In genomic region chr17:44348988-44349364, GRCh38 we compare ENCODE assay signal across 28 cellular contexts. TPM values are rescaled to one million over a fixed set of nuclear protein-coding genes. Genes with fewer than 3 reads are reported as not detected.
DNase-seq lines count a peak whose midpoint lies in the region; ATAC-seq, FAIRE-seq and TF ChIP-seq lines count a peak whose summit lies in the region.
"Had no signal": no experiment of that assay in that cellular context is flagged by ENCODE, and none has a peak within 500 bp of the region (broad histone marks: within the 10 kb centered on the region; RNA-seq: fewer than 3 reads in every experiment).

No MANE protein-coding gene starts in this region.

- H3K27ac ChIP-seq in BLaER1 (peak overlapping the region; percentile 62), GM12878 (ENCODE audit: control insufficient read depth, insufficient read depth) (peak overlapping the region; percentile 92)
- H3K27ac ChIP-seq: A549, adrenal gland, body of pancreas, lower lobe of right lung, neural progenitor cell, PC-9, psoas muscle, sigmoid colon, vagina had no signal

- H3K9me3 Mint-ChIP-seq in neural crest cell, result no peaks in the 10 kb centered on the region
- no peaks in the 10 kb centered on the region for H3K9me3 Mint-ChIP-seq in activated CD4-positive, alpha-beta memory T cell treated with anti-CD3 and anti-CD28 coated beads, Interleukin-2, amount 10 ng/mL, durations not matched to agents 7 days and 5 days
- H3K9me3 Mint-ChIP-seq: activated T-cell treated with anti-CD3 and anti-CD28 coated beads, Interleukin-2, amount 50 U/mL, for 72 hours; neural progenitor cell; stimulated activated naive CD8-positive, alpha-beta T cell treated with anti-CD3 and anti-CD28 coated beads, Interleukin-15, Interleukin-2, amounts not matched to agents 100 ng/mL and 50 ng/mL, for 24 hours had no signal

- TF ChIP-seq RAD21 in GM12878 (IDR thresholded peaks at IDR 0.05; ENCODE audit: insufficient read depth, low read depth, low read length), result no peak

- peak; percentile 21 for DNase-seq in H7
- DNase-seq in GM12878 (ENCODE audit: low read depth, low spot score), result no peak
- no peak for DNase-seq in neural crest cell (ENCODE audit: low read depth, low spot score)
- DNase-seq in NCI-H128 (lab: John Stamatoyannopoulos, UW; ENCODE audit: unreplicated experiment), result no peak
- no peak for DNase-seq in activated CD4-positive, alpha-beta memory T cell treated with anti-CD3 and anti-CD28 coated beads, Interleukin-2, amount 10 ng/mL, durations not matched to agents 7 days and 5 days
- DNase-seq in stimulated activated CD4-positive, alpha-beta T cell treated with anti-CD3 and anti-CD28 coated beads, Interleukin-4, amount 100 ng/mL, for 4 hours, result no peak
- DNase-seq: activated naive CD4-positive, alpha-beta T cell; activated T-cell treated with anti-CD3 and anti-CD28 coated beads, Interleukin-2, amount 50 U/mL, for 72 hours; adrenal gland; body of pancreas; cerebellar nuclear complex; DMS153; heart right ventricle; lower lobe of right lung; NCI-H2171; NCI-H524; PC-9; psoas muscle; SIG-M5; sigmoid colon; stimulated activated CD4-positive, alpha-beta T cell treated with anti-CD3 and anti-CD28 coated beads, Interleukin-15, amount 100 ng/mL, for 24 hours had no signal

- H3K4me3 ChIP-seq in BLaER1 (no peak overlapping the region), H7 (ENCODE audit: insufficient read depth, low read depth, low read length) (no peak overlapping the region), GM12878 (peak overlapping the region; percentile 37; the same call in 1 of the 2 replicates)
- H3K4me3 ChIP-seq: A549, adrenal gland, body of pancreas, heart right ventricle, neural progenitor cell, PC-9, psoas muscle, sigmoid colon, vagina had no signal

- no TSS peak for BruUV-seq in GM12878 (replicated peaks; lab: Mats Ljungman, UMichigan)

- POLR2A ChIA-PET in GM12878 (lab: Charles Lee), result interaction anchor here (0.5 to 1.2 kb wide), 3 partner anchors 8 to 208 kb away, joined by 3 read pairs; no protein-coding TSS in a partner anchor
- POLR2A ChIA-PET in activated CD4-positive, alpha-beta memory T cell treated with anti-CD3 and anti-CD28 coated beads, Interleukin-2, amount 10 ng/mL, durations not matched to agents 7 days and 5 days (lab: Charles Lee), result interaction anchor here (0.7 to 1.2 kb wide), 2 partner anchors 16 to 149 kb away, joined by 4 to 5 read pairs; partner anchors contain the start of gene ATXN7L3

- intact Hi-C loops in GM12878 (cut with micrococcal nuclease; ENCODE audit: unreplicated experiment), result loop anchor here (2.0 to 5.0 kb wide), 2 partner anchors 130 to 147 kb away; partner anchors contain the start of gene UBTF

- peak overlapping the region; percentile 92 for H3K4me2 ChIP-seq in BLaER1
- H3K4me2 ChIP-seq in GM12878 (ENCODE audit: control insufficient read depth, insufficient read depth), result peak overlapping the region; percentile 97
- H3K4me2 ChIP-seq: A549, neural progenitor cell, PC-9 had no signal

- RAD21 ChIA-PET in GM12878 (lab: Charles Lee; ENCODE audit: unreplicated experiment), result interaction anchor here (2.6 kb wide), 1 partner anchor 24 kb away, joined by 8 read pairs; the partner anchor contains the start of gene SLC25A39

- H3K27me3 ChIP-seq in BLaER1 (peaks cover 20% of the 10 kb centered on the region), H7 (ENCODE audit: control insufficient read depth, insufficient read depth, low read length) (peaks cover 4% of the 10 kb centered on the region; the same call in 1 of the 2 replicates), GM12878 (replicated peaks in 1 of 2; ENCODE audit: control insufficient read depth in 2 of 2, insufficient read depth in 2 of 2, low read length in 1 of 2) (no peaks in the 10 kb centered on the region; a peak in 1 of 4 replicates)
- H3K27me3 ChIP-seq: adrenal gland, body of pancreas, heart right ventricle, sigmoid colon, vagina had no signal

- no peak for TF ChIP-seq EP300 in GM12878 (IDR thresholded peaks at IDR 0.05; ENCODE audit: borderline replicate concordance in 1 of 2, control insufficient read depth in 1 of 2, low read depth in 2 of 2, low read length in 2 of 2)

- 57% methylated on average over 6 of the region's 6 CpGs for WGBS in GM12878 (ENCODE audit: insufficient coverage, insufficient replicate concordance, low lambda C conversion rate, missing lambda C conversion rate)

- H3K36me3 ChIP-seq in BLaER1, result peaks cover 42% of the 10 kb centered on the region
- H3K36me3 ChIP-seq in H7 (replicated peaks; ENCODE audit: control insufficient read depth, insufficient read depth, low read length), result peaks cover 2% of the 10 kb centered on the region
- H3K36me3 ChIP-seq in GM12878 (ENCODE audit: control insufficient read depth in 2 of 2, insufficient read depth in 2 of 2, low read length in 1 of 2), result peaks cover 18 to 20% of the 10 kb centered on the region in 2 experiments; a peak in 3 of 4 replicates
- H3K36me3 ChIP-seq: neural progenitor cell had no signal

- H3K9me3 ChIP-seq in BLaER1 (no peaks in the 10 kb centered on the region), GM12878 (replicated peaks; ENCODE audit: control insufficient read depth, insufficient read depth, low read length) (no peaks in the 10 kb centered on the region)
- H3K9me3 ChIP-seq: A549, adrenal gland, body of pancreas, heart right ventricle, lower lobe of right lung, psoas muscle, sigmoid colon, vagina had no signal

- H3K9ac ChIP-seq in BLaER1 (no peak overlapping the region), GM12878 (ENCODE audit: control insufficient read depth, insufficient read depth, low read length) (peak overlapping the region; percentile 46)
- H3K9ac ChIP-seq: neural progenitor cell had no signal

- peaks cover 20% of the 10 kb centered on the region for H3K4me1 Mint-ChIP-seq in neural crest cell
- H3K4me1 Mint-ChIP-seq in activated CD4-positive, alpha-beta memory T cell treated with anti-CD3 and anti-CD28 coated beads, Interleukin-2, amount 10 ng/mL, durations not matched to agents 7 days and 5 days, result peaks cover 33% of the 10 kb centered on the region

- no peak overlapping the region for H2AFZ ChIP-seq in GM12878 (ENCODE audit: control insufficient read depth, low read depth, low read length)
- H2AFZ ChIP-seq: neural progenitor cell, PC-9 had no signal

- CTCF ChIA-PET in GM12878 (lab: Yijun Ruan, JAX), result interaction anchor here (1.1 to 12.5 kb wide), 8 partner anchors 9 to 439 kb away, joined by 3 to 154 read pairs (median 10); no protein-coding TSS in a partner anchor
- CTCF ChIA-PET in activated CD4-positive, alpha-beta memory T cell treated with anti-CD3 and anti-CD28 coated beads, Interleukin-2, amount 10 ng/mL, durations not matched to agents 7 days and 5 days (lab: Charles Lee), result interaction anchor here (2.4 to 2.9 kb wide), 2 partner anchors 9 to 139 kb away, joined by 6 to 9 read pairs; no protein-coding TSS in a partner anchor

- no peak overlapping the region for H3K27ac Mint-ChIP-seq in neural crest cell (ENCODE audit: unreplicated experiment)
- no peak overlapping the region for H3K27ac Mint-ChIP-seq in activated CD4-positive, alpha-beta memory T cell treated with anti-CD3 and anti-CD28 coated beads, Interleukin-2, amount 10 ng/mL, durations not matched to agents 7 days and 5 days
- H3K27ac Mint-ChIP-seq: activated T-cell treated with anti-CD3 and anti-CD28 coated beads, Interleukin-2, amount 50 U/mL, for 72 hours; neural progenitor cell had no signal

- peak; percentile 52 for FAIRE-seq in GM12878 (lab: Jason Lieb, UNC)
- FAIRE-seq: A549, endothelial cell of umbilical vein had no signal

- SMC1A ChIA-PET in GM12878 (lab: Charles Lee; ENCODE audit: uncharacterized antibody, unreplicated experiment), result interaction anchor here (1.7 to 2.5 kb wide), 5 partner anchors 19 to 174 kb away, joined by 4 to 10 read pairs (median 6); no protein-coding TSS in a partner anchor

- peak overlapping the region; percentile 29 for H3K4me3 Mint-ChIP-seq in neural crest cell
- no peak overlapping the region for H3K4me3 Mint-ChIP-seq in activated CD4-positive, alpha-beta memory T cell treated with anti-CD3 and anti-CD28 coated beads, Interleukin-2, amount 10 ng/mL, durations not matched to agents 7 days and 5 days
- H3K4me3 Mint-ChIP-seq: activated T-cell treated with anti-CD3 and anti-CD28 coated beads, Interleukin-2, amount 50 U/mL, for 72 hours; neural progenitor cell; stimulated activated naive CD8-positive, alpha-beta T cell treated with anti-CD3 and anti-CD28 coated beads, Interleukin-15, Interleukin-2, amounts not matched to agents 100 ng/mL and 50 ng/mL, for 24 hours had no signal

- H4K20me1 ChIP-seq in BLaER1 (peaks cover 64% of the 10 kb centered on the region), GM12878 (ENCODE audit: control insufficient read depth, insufficient read depth) (no peaks in the 10 kb centered on the region)

- H3K27me3 Mint-ChIP-seq in neural crest cell (ENCODE audit: low read depth), result peaks cover 11% of the 10 kb centered on the region
- H3K27me3 Mint-ChIP-seq in activated CD4-positive, alpha-beta memory T cell treated with anti-CD3 and anti-CD28 coated beads, Interleukin-2, amount 10 ng/mL, durations not matched to agents 7 days and 5 days, result peaks cover 5% of the 10 kb centered on the region
- H3K27me3 Mint-ChIP-seq: stimulated activated naive CD8-positive, alpha-beta T cell treated with anti-CD3 and anti-CD28 coated beads, Interleukin-15, Interleukin-2, amounts not matched to agents 100 ng/mL and 50 ng/mL, for 24 hours had no signal

- in situ Hi-C loops in GM12878 (cut with MboI), result no loop called here

- peak; percentile 20; the same call in 1 of the 2 replicates for TF ChIP-seq POLR2A in GM12878 (IDR thresholded peaks at IDR 0.05; ENCODE audit: low read depth, low read length)

- ATAC-seq in GM12878 (no peak), HG02973 (IDR thresholded peaks at IDR 0.05; ENCODE audit: unreplicated experiment) (no peak)
- ATAC-seq: A549; activated T-cell treated with anti-CD3 and anti-CD28 coated beads, Interleukin-2, amount 50 U/mL, for 72 hours; body of pancreas; heart right ventricle; lower lobe of right lung; psoas muscle had no signal

- peaks cover 3% of the 10 kb centered on the region for H3K36me3 Mint-ChIP-seq in neural crest cell (ENCODE audit: low read depth)
- H3K36me3 Mint-ChIP-seq in activated CD4-positive, alpha-beta memory T cell treated with anti-CD3 and anti-CD28 coated beads, Interleukin-2, amount 10 ng/mL, durations not matched to agents 7 days and 5 days (ENCODE audit: low read depth), result peaks cover 13% of the 10 kb centered on the region

- peaks cover 34% of the 10 kb centered on the region for H3K79me2 ChIP-seq in GM12878 (ENCODE audit: control insufficient read depth, insufficient read depth, low read length)

- TF ChIP-seq CTCF in GM12878 (IDR thresholded peaks at IDR 0.05 in 2 of 3, conservative IDR thresholded peaks at IDR 0.05 in 1 of 3; ENCODE audit: control insufficient read depth in 2 of 3, extremely low read depth in 1 of 3, insufficient read depth in 1 of 3, low read depth in 3 of 3, low read length in 3 of 3) (no peak; a peak in 1 of 6 replicates), neural crest cell (conservative IDR thresholded peaks at IDR 0.05) (no peak)

- peaks cover 56% of the 10 kb centered on the region for H3K4me1 ChIP-seq in BLaER1
- H3K4me1 ChIP-seq in GM12878 (ENCODE audit: control insufficient read depth, insufficient read depth, low read length), result peaks cover 44% of the 10 kb centered on the region
- H3K4me1 ChIP-seq: neural progenitor cell had no signal

RNA-seq across cellular contexts. Expression of gene GRN, which starts 3.9 kb away (rescaled TPM):
- 122 and 161 TPM in 2 replicates for total RNA-seq in H7 (2014; rRNA removed; shearing (Covaris generic))
- total RNA-seq in GM12878 (2013; cell fraction: nucleolus; rRNA removed), result 191 and 195 TPM in 2 replicates
- total RNA-seq in GM12878 (2014; rRNA removed) (275 and 367 TPM in 2 replicates), GM12878 (2014; rRNA removed; fragmentation: Illumina TruSeq; extraction: Trizol) (64.5 and 85.4 TPM in 2 replicates), GM12878 (2021) (361 and 389 TPM in 2 replicates), neural crest cell (59.7 and 70.0 TPM in 2 replicates)
- 195 TPM for polyA plus RNA-seq in GM12878 (2011; ENCODE audit: low read depth)
- polyA plus RNA-seq in GM12878 (2011; rRNA removed) (10.5 and 58.2 TPM in 2 replicates), GM12878 (2014; fragmentation: Illumina TruSeq; extraction: Trizol) (30.9 and 120 TPM in 2 replicates), GM12878 (2014; fragmentation: Nextera tagmentation; extraction: Ambion mirVana) (10 to 100 TPM; 22.3 to 33.2 TPM), GM12878 (2014; rRNA removed) (158 and 192 TPM in 2 replicates), GM12878 (2016; fragmentation: Nextera tagmentation; extraction: Ambion mirVana) (100 to 1,000 TPM; 351 to 363 TPM)
- polyA plus RNA-seq in GM12878 (2011; cell fraction: cytosol; rRNA removed), result 78.4 and 102 TPM in 2 replicates
- polyA plus RNA-seq in GM12878 (2011; cell fraction: nucleus; rRNA removed), result 485 and 500 TPM in 2 replicates
- 241 and 346 TPM in 2 replicates for polyA plus RNA-seq in GM12878 (2012)
- polyA minus RNA-seq in GM12878 (2011; rRNA and poly(A)+ RNA removed), result 55.3 and 92.2 TPM in 2 replicates
- 92.2 and 92.5 TPM in 2 replicates for polyA minus RNA-seq in GM12878 (2011; cell fraction: cytosol; rRNA and poly(A)+ RNA removed)
- 83.1 and 106 TPM in 2 replicates for polyA minus RNA-seq in GM12878 (2011; cell fraction: nucleus; rRNA and poly(A)+ RNA removed)
- total RNA-seq in activated CD4-positive, alpha-beta memory T cell treated with anti-CD3 and anti-CD28 coated beads, Interleukin-2, amount 10 ng/mL, durations not matched to agents 7 days and 5 days, result 10 to 100 TPM; 87.8 to 98.4 TPM

RNA-seq across cellular contexts. Expression of gene FAM171A2, which starts 14.7 kb away (rescaled TPM):
- 23.7 and 24.1 TPM in 2 replicates for total RNA-seq in H7 (2014; rRNA removed; shearing (Covaris generic))
- total RNA-seq in GM12878 (2013; cell fraction: nucleolus; rRNA removed), result 0.37 TPM in 1 of 2 replicates, not detected in the other
- 1.1 and 1.3 TPM in 2 replicates for total RNA-seq in GM12878 (2014; rRNA removed)
- total RNA-seq in GM12878 (2014; rRNA removed; fragmentation: Illumina TruSeq; extraction: Trizol), result 0.09 and 0.36 TPM in 2 replicates
- total RNA-seq in GM12878 (2021), result 1.3 and 1.7 TPM in 2 replicates
- 0.10 TPM for polyA plus RNA-seq in GM12878 (2011; ENCODE audit: low read depth)
- 0.04 and 0.18 TPM in 2 replicates for polyA plus RNA-seq in GM12878 (2011; rRNA removed)
- polyA plus RNA-seq in GM12878 (2011; cell fraction: cytosol; rRNA removed), result 0.16 and 0.33 TPM in 2 replicates
- 0.34 and 0.39 TPM in 2 replicates for polyA plus RNA-seq in GM12878 (2011; cell fraction: nucleus; rRNA removed)
- 0.57 and 0.59 TPM in 2 replicates for polyA plus RNA-seq in GM12878 (2012)
- 0.13 TPM in 1 of 2 replicates, not detected in the other for polyA plus RNA-seq in GM12878 (2014; fragmentation: Illumina TruSeq; extraction: Trizol)
- polyA plus RNA-seq in GM12878 (2014; fragmentation: Nextera tagmentation; extraction: Ambion mirVana), result under 1 TPM in 1 of 2 experiments, not detected in 1; 0.09 TPM
- 0.82 and 1.1 TPM in 2 replicates for polyA plus RNA-seq in GM12878 (2014; rRNA removed)
- under 1 TPM in 1 of 2 experiments, not detected in 1; 0.08 TPM for polyA plus RNA-seq in GM12878 (2016; fragmentation: Nextera tagmentation; extraction: Ambion mirVana)
- 0.22 and 0.41 TPM in 2 replicates for polyA minus RNA-seq in GM12878 (2011; rRNA and poly(A)+ RNA removed)
- 0.83 TPM in 1 of 2 replicates, not detected in the other for polyA minus RNA-seq in GM12878 (2011; cell fraction: cytosol; rRNA and poly(A)+ RNA removed)
- 0.12 and 0.38 TPM in 2 replicates for polyA minus RNA-seq in GM12878 (2011; cell fraction: nucleus; rRNA and poly(A)+ RNA removed)
- 50.6 and 51.9 TPM in 2 replicates for total RNA-seq in neural crest cell
- under 1 TPM in 1 of 2 experiments, not detected in 1; 0.10 TPM for total RNA-seq in activated CD4-positive, alpha-beta memory T cell treated with anti-CD3 and anti-CD28 coated beads, Interleukin-2, amount 10 ng/mL, durations not matched to agents 7 days and 5 days

RNA-seq across cellular contexts. Expression of gene SLC25A39, which starts 24.4 kb away (rescaled TPM):
- 281 and 295 TPM in 2 replicates for total RNA-seq in H7 (2014; rRNA removed; shearing (Covaris generic))
- 47.3 and 49.5 TPM in 2 replicates for total RNA-seq in GM12878 (2013; cell fraction: nucleolus; rRNA removed)
- 175 and 192 TPM in 2 replicates for total RNA-seq in GM12878 (2014; rRNA removed)
- 85.8 and 95.1 TPM in 2 replicates for total RNA-seq in GM12878 (2014; rRNA removed; fragmentation: Illumina TruSeq; extraction: Trizol)
- total RNA-seq in GM12878 (2021), result 190 and 198 TPM in 2 replicates
- polyA plus RNA-seq in GM12878 (2011; ENCODE audit: low read depth), result 40.5 TPM
- polyA plus RNA-seq in GM12878 (2011; rRNA removed), result 27.2 and 62.1 TPM in 2 replicates
- polyA plus RNA-seq in GM12878 (2011; cell fraction: cytosol; rRNA removed), result 106 and 140 TPM in 2 replicates
- 226 and 301 TPM in 2 replicates for polyA plus RNA-seq in GM12878 (2011; cell fraction: nucleus; rRNA removed)
- polyA plus RNA-seq in GM12878 (2012), result 94.3 and 110 TPM in 2 replicates
- polyA plus RNA-seq in GM12878 (2014; fragmentation: Illumina TruSeq; extraction: Trizol), result 21.0 and 108 TPM in 2 replicates
- 1 to 10 TPM; 3.5 to 7.5 TPM for polyA plus RNA-seq in GM12878 (2014; fragmentation: Nextera tagmentation; extraction: Ambion mirVana)
- 227 and 273 TPM in 2 replicates for polyA plus RNA-seq in GM12878 (2014; rRNA removed)
- 100 to 1,000 TPM; 242 to 270 TPM for polyA plus RNA-seq in GM12878 (2016; fragmentation: Nextera tagmentation; extraction: Ambion mirVana)
- polyA minus RNA-seq in GM12878 (2011; rRNA and poly(A)+ RNA removed), result 28.4 and 48.2 TPM in 2 replicates
- polyA minus RNA-seq in GM12878 (2011; cell fraction: cytosol; rRNA and poly(A)+ RNA removed), result 39.4 and 51.5 TPM in 2 replicates
- 34.2 and 60.8 TPM in 2 replicates for polyA minus RNA-seq in GM12878 (2011; cell fraction: nucleus; rRNA and poly(A)+ RNA removed)
- total RNA-seq in neural crest cell, result 114 and 122 TPM in 2 replicates
- 10 to 100 TPM; 72.6 to 77.0 TPM for total RNA-seq in activated CD4-positive, alpha-beta memory T cell treated with anti-CD3 and anti-CD28 coated beads, Interleukin-2, amount 10 ng/mL, durations not matched to agents 7 days and 5 days

RNA-seq across cellular contexts. Expression of gene ITGA2B, which starts 40.5 kb away (rescaled TPM):
- total RNA-seq in H7 (2014; rRNA removed; shearing (Covaris generic)), result 6.2 and 11.4 TPM in 2 replicates
- total RNA-seq in GM12878 (2013; cell fraction: nucleolus; rRNA removed), result 0.64 TPM in 1 of 2 replicates, not detected in the other
- total RNA-seq in GM12878 (2014; rRNA removed) (0.05 and 0.06 TPM in 2 replicates), GM12878 (2014; rRNA removed; fragmentation: Illumina TruSeq; extraction: Trizol) (0.04 TPM in 1 of 2 replicates, not detected in the other), GM12878 (2021) (0.29 and 0.51 TPM in 2 replicates), neural crest cell (7.3 and 8.1 TPM in 2 replicates)
- 0.09 TPM for polyA plus RNA-seq in GM12878 (2011; ENCODE audit: low read depth)
- polyA plus RNA-seq in GM12878 (2011; rRNA removed) (0.15 TPM in 1 of 2 replicates, not detected in the other), GM12878 (2014; fragmentation: Illumina TruSeq; extraction: Trizol) (not detected in 2 replicates), GM12878 (2014; fragmentation: Nextera tagmentation; extraction: Ambion mirVana) (under 1 TPM; 0.34 to 0.46 TPM), GM12878 (2014; rRNA removed) (0.12 and 0.39 TPM in 2 replicates), GM12878 (2016; fragmentation: Nextera tagmentation; extraction: Ambion mirVana) (under 1 TPM; 0.21 to 0.27 TPM)
- 0.03 TPM in 1 of 2 replicates, not detected in the other for polyA plus RNA-seq in GM12878 (2011; cell fraction: cytosol; rRNA removed)
- 0.37 and 0.48 TPM in 2 replicates for polyA plus RNA-seq in GM12878 (2011; cell fraction: nucleus; rRNA removed)
- 0.45 and 0.63 TPM in 2 replicates for polyA plus RNA-seq in GM12878 (2012)
- not detected in 2 replicates for polyA minus RNA-seq in GM12878 (2011; rRNA and poly(A)+ RNA removed)
- not detected in 2 replicates for polyA minus RNA-seq in GM12878 (2011; cell fraction: cytosol; rRNA and poly(A)+ RNA removed)
- polyA minus RNA-seq in GM12878 (2011; cell fraction: nucleus; rRNA and poly(A)+ RNA removed), result 0.12 TPM in 1 of 2 replicates, not detected in the other
- under 1 TPM; 0.58 to 0.71 TPM for total RNA-seq in activated CD4-positive, alpha-beta memory T cell treated with anti-CD3 and anti-CD28 coated beads, Interleukin-2, amount 10 ng/mL, durations not matched to agents 7 days and 5 days

RNA-seq across cellular contexts. Expression of gene RUNDC3A, which starts 40.6 kb away (rescaled TPM):
- 5.1 and 5.7 TPM in 2 replicates for total RNA-seq in H7 (2014; rRNA removed; shearing (Covaris generic))
- total RNA-seq in GM12878 (2013; cell fraction: nucleolus; rRNA removed), result not detected in 2 replicates
- not detected in 2 replicates for total RNA-seq in GM12878 (2014; rRNA removed)
- total RNA-seq in GM12878 (2014; rRNA removed; fragmentation: Illumina TruSeq; extraction: Trizol), result not detected in 2 replicates
- total RNA-seq in GM12878 (2021), result not detected in 2 replicates
- polyA plus RNA-seq in GM12878 (2011; ENCODE audit: low read depth), result not detected
- 0.07 TPM in 1 of 2 replicates, not detected in the other for polyA plus RNA-seq in GM12878 (2011; rRNA removed)
- polyA plus RNA-seq in GM12878 (2011; cell fraction: cytosol; rRNA removed), result not detected in 2 replicates
- not detected in 2 replicates for polyA plus RNA-seq in GM12878 (2011; cell fraction: nucleus; rRNA removed)
- polyA plus RNA-seq in GM12878 (2012), result 0.08 and 0.39 TPM in 2 replicates
- polyA plus RNA-seq in GM12878 (2014; fragmentation: Illumina TruSeq; extraction: Trizol), result not detected in 2 replicates
- not detected for polyA plus RNA-seq in GM12878 (2014; fragmentation: Nextera tagmentation; extraction: Ambion mirVana)
- polyA plus RNA-seq in GM12878 (2014; rRNA removed), result 0.36 TPM in 1 of 2 replicates, not detected in the other
- polyA plus RNA-seq in GM12878 (2016; fragmentation: Nextera tagmentation; extraction: Ambion mirVana), result under 1 TPM in 1 of 2 experiments, not detected in 1; 0.17 TPM
- not detected in 2 replicates for polyA minus RNA-seq in GM12878 (2011; rRNA and poly(A)+ RNA removed)
- polyA minus RNA-seq in GM12878 (2011; cell fraction: cytosol; rRNA and poly(A)+ RNA removed), result not detected in 2 replicates
- polyA minus RNA-seq in GM12878 (2011; cell fraction: nucleus; rRNA and poly(A)+ RNA removed), result not detected in 2 replicates
- 8.7 and 12.9 TPM in 2 replicates for total RNA-seq in neural crest cell
- under 1 TPM in 1 of 2 experiments, not detected in 1; 0.28 TPM for total RNA-seq in activated CD4-positive, alpha-beta memory T cell treated with anti-CD3 and anti-CD28 coated beads, Interleukin-2, amount 10 ng/mL, durations not matched to agents 7 days and 5 days
- total RNA-seq: endothelial cell of umbilical vein, PC-9 had no signal
